ENCODE assay signal across 8 cellular contexts in the genomic region with DNA sequence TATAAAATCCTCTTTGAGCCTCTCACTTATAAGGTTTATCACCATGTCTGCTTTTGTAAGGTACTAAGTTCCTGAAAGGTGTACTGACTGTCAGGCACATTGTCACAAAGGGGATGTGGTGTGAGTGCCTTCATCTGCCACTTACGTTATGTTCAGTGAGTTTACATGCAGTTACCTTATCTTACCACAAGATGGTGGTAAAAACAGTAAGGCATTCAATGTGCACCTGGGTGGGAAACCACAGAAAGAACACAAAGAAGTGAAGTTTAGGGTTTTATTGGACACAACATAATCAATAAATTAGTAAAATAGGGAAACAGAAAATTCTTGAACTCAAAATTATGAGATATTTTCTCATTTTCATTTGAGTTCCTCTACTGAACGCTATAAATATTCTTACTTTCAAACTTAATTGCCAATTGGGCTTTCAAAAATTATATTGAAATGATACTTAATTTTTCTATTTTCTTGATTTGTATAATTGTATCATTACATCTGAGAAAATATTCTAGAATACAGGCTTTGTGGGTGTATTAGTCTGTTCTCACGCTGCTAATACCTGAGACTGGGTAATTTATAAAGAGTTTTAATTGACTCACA.
DNase-seq lines count a peak whose midpoint lies in the region; ATAC-seq and TF ChIP-seq lines count a peak whose summit lies in the region.

No MANE protein-coding gene starts in this region.

- H3K36me3 Mint-ChIP-seq in CD8-positive, alpha-beta memory T cell = no peaks in the 10 kb centered on the region

- no peaks in the 10 kb centered on the region for H3K27me3 Mint-ChIP-seq in CD8-positive, alpha-beta memory T cell

- peak overlapping the region; percentile 99 for H2AFZ ChIP-seq in HCT116 (ENCODE audit: low read depth, low read length, poor library complexity, severe bottlenecking)

- H3K27ac Mint-ChIP-seq in CD8-positive, alpha-beta memory T cell = no peak overlapping the region

- no peak overlapping the region for H3K27ac ChIP-seq in HCT116 (ENCODE audit: low read depth, low read length)
- no peak overlapping the region for H3K27ac ChIP-seq in CD8-positive, alpha-beta memory T cell (ENCODE audit: low read depth, low read length)

- CTCF ChIA-PET in HCT116 (lab: Charles Lee) = no interaction called here
- CTCF ChIA-PET in CD8-positive, alpha-beta memory T cell (lab: Charles Lee) = no interaction called here

- H3K4me1 Mint-ChIP-seq in CD8-positive, alpha-beta memory T cell = no peaks in the 10 kb centered on the region

- ATAC-seq in HCT116 = peak; percentile 84

- no peak overlapping the region for H3K4me3 ChIP-seq in HCT116 (replicated peaks in 1 of 2; ENCODE audit: low read depth in 1 of 2, low read length in 2 of 2)
- H3K4me3 ChIP-seq in fibroblast of villous mesenchyme (ENCODE audit: low read depth, low read length) = no peak overlapping the region
- H3K4me3 ChIP-seq in CD8-positive, alpha-beta memory T cell (ENCODE audit: low read length) = no peak overlapping the region

- H3K27me3 ChIP-seq in HCT116 (ENCODE audit: insufficient read depth, low read length) = no peaks in the 10 kb centered on the region
- no peaks in the 10 kb centered on the region for H3K27me3 ChIP-seq in CD8-positive, alpha-beta memory T cell (ENCODE audit: insufficient read depth, low read length, poor library complexity, severe bottlenecking)

- no peaks in the 10 kb centered on the region; a peak in 1 of 4 replicates for H3K9me3 ChIP-seq in HCT116 (ENCODE audit: control insufficient read depth in 1 of 2, insufficient read depth in 1 of 2, low read depth in 1 of 2, low read length in 2 of 2)
- no peaks in the 10 kb centered on the region for H3K9me3 ChIP-seq in CD8-positive, alpha-beta memory T cell (ENCODE audit: low read length)

- H3K79me2 ChIP-seq in HCT116 (ENCODE audit: insufficient read depth, low read length) = no peaks in the 10 kb centered on the region

- peak; percentile 79 for TF ChIP-seq RAD21 in HCT116 (IDR thresholded peaks at IDR 0.05; ENCODE audit: low read depth)

- no peak for TF ChIP-seq POLR2A in HCT116 (IDR thresholded peaks at IDR 0.05; ENCODE audit: borderline replicate concordance, extremely low read depth, insufficient read depth, insufficient read length)

- H4K20me1 ChIP-seq in HCT116 (ENCODE audit: insufficient read depth) = no peaks in the 10 kb centered on the region

- peaks cover 0 to 16% (median 10%) of the 10 kb centered on the region in 5 donors for H3K9me3 Mint-ChIP-seq in CD8-positive, alpha-beta memory T cell

- H3K36me3 ChIP-seq in HCT116 (ENCODE audit: control insufficient read depth in 1 of 2, insufficient read depth in 2 of 2, low read length in 2 of 2) = no peaks in the 10 kb centered on the region
- H3K36me3 ChIP-seq in CD8-positive, alpha-beta memory T cell (ENCODE audit: insufficient read depth, low read length) = no peaks in the 10 kb centered on the region

- intact Hi-C loops in HCT116 (cut with micrococcal nuclease) = loop anchor here (2.0 kb wide), 1 partner anchor 304 kb away; no protein-coding TSS in a partner anchor

- H3K9me2 ChIP-seq in HCT116 (ENCODE audit: insufficient read depth) = no peaks in the 10 kb centered on the region

- RAD21 ChIA-PET in HCT116 (lab: Charles Lee; ENCODE audit: low non-redundant PET in 1 of 2, low total read pairs in 2 of 2, uncharacterized antibody in 2 of 2, unreplicated experiment in 2 of 2) = no interaction called here

- H3K9ac ChIP-seq in HCT116 (ENCODE audit: low read length) = no peak overlapping the region

- H3K4me2 ChIP-seq in HCT116 (ENCODE audit: low read length) = no peak overlapping the region

- DNase-seq in SIG-M5 treated with dmso at 0.1 percent for 504 hours (lab: John Stamatoyannopoulos, UW; ENCODE audit: unreplicated experiment) (peak; percentile 37), SIG-M5 (lab: John Stamatoyannopoulos, UW) (no peak), HCT116 (ENCODE audit: low read depth, low spot score) (peak; percentile 66), LoVo (ENCODE audit: low spot score) (peak; percentile 46), SKM-1 (lab: John Stamatoyannopoulos, UW; ENCODE audit: unreplicated experiment) (peak; percentile 62), fibroblast of villous mesenchyme (ENCODE audit: low read depth) (peak; percentile 30), renal cortical epithelial cell (ENCODE audit: low read depth) (peak; percentile 56)
- DNase-seq in CD8-positive, alpha-beta memory T cell = no peak

- no TSS peak for BruUV-seq in HCT116 (replicated peaks; lab: Mats Ljungman, UMichigan)

- no peak overlapping the region for H3K4me3 Mint-ChIP-seq in CD8-positive, alpha-beta memory T cell

- TF ChIP-seq CTCF in HCT116 (IDR thresholded peaks at IDR 0.05 in 2 of 3, conservative IDR thresholded peaks at IDR 0.05 in 1 of 3; ENCODE audit: borderline replicate concordance in 1 of 3, insufficient read depth in 1 of 3, low read depth in 2 of 3, low read length in 2 of 3) (peak; percentile 67 to 83 (median 79); a peak in 5 of 6 replicates), fibroblast of villous mesenchyme (IDR thresholded peaks at IDR 0.05; ENCODE audit: insufficient read depth, low read depth, low read length) (peak; percentile 82)

- peaks cover 0 to 8% of the 10 kb centered on the region in 2 experiments; a peak in 1 of 4 replicates for H3K4me1 ChIP-seq in HCT116 (ENCODE audit: control insufficient read depth in 1 of 2, insufficient read depth in 2 of 2, low read length in 2 of 2)
- no peaks in the 10 kb centered on the region for H3K4me1 ChIP-seq in CD8-positive, alpha-beta memory T cell (ENCODE audit: insufficient read depth, low read length)

- POLR2A ChIA-PET in HCT116 (lab: Charles Lee) = no interaction called here
- POLR2A ChIA-PET in CD8-positive, alpha-beta memory T cell (lab: Charles Lee) = no interaction called here

TF ChIP-seq in HCT116, 20 proteins besides CTCF, POLR2A, EP300 and RAD21:
- TF ChIP-seq FOSL1 (IDR thresholded peaks at IDR 0.05; ENCODE audit: low read depth) = no peak
- no peak for TF ChIP-seq YY1 (IDR thresholded peaks at IDR 0.05; ENCODE audit: extremely low read depth, insufficient replicate concordance, low read depth, low read length)
- peak; percentile 82; the same call in 1 of the 2 replicates for TF ChIP-seq CBX3 (IDR thresholded peaks at IDR 0.05; ENCODE audit: low read depth)
- no peak for TF ChIP-seq SP1 (IDR thresholded peaks at IDR 0.05; ENCODE audit: low read depth)
- TF ChIP-seq ZFX (IDR thresholded peaks at IDR 0.05) = no peak
- no peak for TF ChIP-seq ELF1 (IDR thresholded peaks at IDR 0.05; ENCODE audit: borderline replicate concordance, low read depth)
- no peak for TF ChIP-seq SRF (IDR thresholded peaks at IDR 0.05; ENCODE audit: low read depth)
- no peak for TF ChIP-seq JUND (IDR thresholded peaks at IDR 0.05)
- TF ChIP-seq, protein P1, sequence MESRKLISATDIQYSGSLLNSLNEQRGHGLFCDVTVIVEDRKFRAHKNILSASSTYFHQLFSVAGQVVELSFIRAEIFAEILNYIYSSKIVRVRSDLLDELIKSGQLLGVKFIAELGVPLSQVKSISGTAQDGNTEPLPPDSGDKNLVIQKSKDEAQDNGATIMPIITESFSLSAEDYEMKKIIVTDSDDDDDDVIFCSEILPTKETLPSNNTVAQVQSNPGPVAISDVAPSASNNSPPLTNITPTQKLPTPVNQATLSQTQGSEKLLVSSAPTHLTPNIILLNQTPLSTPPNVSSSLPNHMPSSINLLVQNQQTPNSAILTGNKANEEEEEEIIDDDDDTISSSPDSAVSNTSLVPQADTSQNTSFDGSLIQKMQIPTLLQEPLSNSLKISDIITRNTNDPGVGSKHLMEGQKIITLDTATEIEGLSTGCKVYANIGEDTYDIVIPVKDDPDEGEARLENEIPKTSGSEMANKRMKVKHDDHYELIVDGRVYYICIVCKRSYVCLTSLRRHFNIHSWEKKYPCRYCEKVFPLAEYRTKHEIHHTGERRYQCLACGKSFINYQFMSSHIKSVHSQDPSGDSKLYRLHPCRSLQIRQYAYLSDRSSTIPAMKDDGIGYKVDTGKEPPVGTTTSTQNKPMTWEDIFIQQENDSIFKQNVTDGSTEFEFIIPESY (IDR thresholded peaks at IDR 0.05; ENCODE audit: extremely low read depth, insufficient replicate concordance, low read length) = no peak
TF ChIP-seq in HCT116: peak in this region for 1.

Comparison
In these comparisons a context has a peak if more than half of its experiments do, and no peak if none do; other contexts are left out.
1. DNase-seq: peak in SIG-M5 treated with dmso at 0.1 percent for 504 hours (single experiment), HCT116 (single experiment), LoVo (single experiment), SKM-1 (single experiment), fibroblast of villous mesenchyme (single experiment) and renal cortical epithelial cell (single experiment); none in SIG-M5 (single experiment) and CD8-positive, alpha-beta memory T cell (0 of 5).